Comparison of ENCODE assay signal across 8 cellular contexts in the genomic region with DNA sequence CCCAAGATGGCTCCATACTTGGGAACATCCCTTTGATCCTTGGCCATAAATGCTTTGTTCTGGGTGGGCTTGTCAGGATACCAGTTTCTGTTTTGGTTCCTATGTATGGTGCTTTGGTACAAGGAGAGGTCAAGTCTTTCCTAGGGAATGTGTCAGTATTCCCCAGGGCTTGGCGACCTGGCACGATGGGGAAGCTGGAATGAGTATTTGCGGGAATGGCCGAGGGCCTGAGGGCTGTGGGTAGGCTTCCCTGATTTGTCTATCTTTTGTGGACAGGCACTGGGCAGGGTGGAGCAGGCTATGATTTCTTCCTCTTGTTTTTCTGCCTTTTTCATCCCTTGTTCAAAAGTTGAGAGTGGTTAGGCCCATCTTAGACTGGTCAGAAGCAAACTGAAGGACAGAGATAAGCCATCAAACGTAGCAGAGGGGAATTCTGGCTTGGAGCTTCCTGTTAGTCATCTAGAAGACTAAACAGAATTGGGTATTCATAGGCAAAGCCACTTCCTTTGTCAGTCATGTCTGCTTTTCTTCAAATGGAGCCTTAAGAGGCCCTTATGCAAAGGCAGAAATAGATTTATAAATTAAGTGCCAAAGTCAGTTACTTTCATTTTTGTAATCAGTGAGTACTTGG. TPM values are rescaled to one million over a fixed set of nuclear protein-coding genes. Genes with fewer than 3 reads are reported as not detected.
DNase-seq lines count a peak whose midpoint lies in the region; ATAC-seq and TF ChIP-seq lines count a peak whose summit lies in the region.

No MANE protein-coding gene starts in this region.

- H3K27me3 ChIP-seq in effector memory CD4-positive, alpha-beta T cell (replicated peaks; ENCODE audit: control insufficient read depth, insufficient read depth, low read length, poor library complexity, severe bottlenecking): no peaks in the 10 kb centered on the region
- H3K27me3 ChIP-seq in gastrocnemius medialis (no peaks in the 10 kb centered on the region), A673 (replicated peaks; ENCODE audit: insufficient read depth, low read depth, low read length, poor library complexity) (no peaks in the 10 kb centered on the region)

- peaks cover 12% of the 10 kb centered on the region for H3K36me3 ChIP-seq in effector memory CD4-positive, alpha-beta T cell (ENCODE audit: control insufficient read depth, insufficient read depth, low read length)
- H3K36me3 ChIP-seq in gastrocnemius medialis: no peaks in the 10 kb centered on the region
- no peaks in the 10 kb centered on the region for H3K36me3 ChIP-seq in A673 (ENCODE audit: insufficient read depth, low read length, poor library complexity, severe bottlenecking)

- intact Hi-C loops in gastrocnemius medialis (cut with DNase I; ENCODE audit: low total_unique reads) (no loop called here), A673 (cut with micrococcal nuclease; ENCODE audit: unreplicated experiment) (no loop called here)

- no peaks in the 10 kb centered on the region for H3K9me3 ChIP-seq in effector memory CD4-positive, alpha-beta T cell (ENCODE audit: control insufficient read depth, low read length)
- H3K9me3 ChIP-seq in gastrocnemius medialis (no peaks in the 10 kb centered on the region), A673 (ENCODE audit: low read depth, low read length, poor library complexity, severe bottlenecking) (no peaks in the 10 kb centered on the region)

- peak; percentile 63 for DNase-seq in GM13976 (ENCODE audit: low spot score)
- DNase-seq in LHCN-M2 (ENCODE audit: low read depth): peak; percentile 43
- DNase-seq in effector memory CD4-positive, alpha-beta T cell: no peak
- no peak for DNase-seq in amygdala (lab: John Stamatoyannopoulos, UW)
- DNase-seq in gastrocnemius medialis: no peak
- no peak for DNase-seq in A673 (ENCODE audit: low spot score)
- DNase-seq in 8988T: no peak

- H3K4me3 ChIP-seq in effector memory CD4-positive, alpha-beta T cell (ENCODE audit: insufficient read depth, low read depth, low read length, poor library complexity, severe bottlenecking): no peak overlapping the region
- H3K4me3 ChIP-seq in gastrocnemius medialis: no peak overlapping the region
- no peak overlapping the region for H3K4me3 ChIP-seq in A673 (ENCODE audit: low read depth, low read length, poor library complexity, severe bottlenecking)

- ATAC-seq in GM21723 (IDR thresholded peaks at IDR 0.05; ENCODE audit: unreplicated experiment) (peak; percentile 46), gastrocnemius medialis (no peak)

- POLR2A ChIA-PET in A673 (lab: Charles Lee; ENCODE audit: low non-redundant PET): no interaction called here

- no peak for TF ChIP-seq POLR2A in gastrocnemius medialis (IDR thresholded peaks at IDR 0.05)

- H3K4me1 ChIP-seq in effector memory CD4-positive, alpha-beta T cell (ENCODE audit: control insufficient read depth, insufficient read depth, low read length, poor library complexity, severe bottlenecking): peaks cover 58% of the 10 kb centered on the region
- H3K4me1 ChIP-seq in gastrocnemius medialis: no peaks in the 10 kb centered on the region
- H3K4me1 ChIP-seq in A673 (ENCODE audit: insufficient read depth, low read length, poor library complexity, severe bottlenecking): no peaks in the 10 kb centered on the region

- TF ChIP-seq CTCF in GM13976 (IDR thresholded peaks at IDR 0.05; ENCODE audit: borderline replicate concordance, control extremely low read depth, extremely low read depth, insufficient read depth, missing control alignments) (no peak), gastrocnemius medialis (IDR thresholded peaks at IDR 0.05 in 4 of 5, conservative IDR thresholded peaks at IDR 0.05 in 1 of 5) (no peak), A673 (conservative IDR thresholded peaks at IDR 0.05; ENCODE audit: low read depth, low read length) (no peak)

- peak overlapping the region; percentile 61 for H3K27ac ChIP-seq in effector memory CD4-positive, alpha-beta T cell (ENCODE audit: insufficient read depth, low read length, poor library complexity, severe bottlenecking)
- no peak overlapping the region for H3K27ac ChIP-seq in gastrocnemius medialis
- H3K27ac ChIP-seq in A673 (ENCODE audit: low read depth, low read length, poor library complexity, severe bottlenecking): no peak overlapping the region

- CTCF ChIA-PET in A673 (lab: Charles Lee): interaction anchor here (0.6 kb wide), 1 partner anchor 330 kb away, joined by 3 read pairs; no protein-coding TSS in a partner anchor

- in situ Hi-C loops in GM13976 (cut with MboI; ENCODE audit: low sequenced_read_pairs, unreplicated experiment) (no loop called here), gastrocnemius medialis (cut with MboI; ENCODE audit: low sequenced_read_pairs in 4 of 4) (no loop called here)

- BruUV-seq in A673 (replicated peaks; lab: Mats Ljungman, UMichigan): no TSS peak

RNA-seq across cellular contexts. Expression of a gene that starts 13.7 kb away (rescaled TPM):
- 6.1 and 9.9 TPM in 2 replicates for total RNA-seq in LHCN-M2 (2014; rRNA removed)
- 9.4 TPM for polyA plus RNA-seq in LHCN-M2 (2012)
- 1 to 10 TPM in 3 of 4 donors, under 1 TPM in 1; 0.32 to 5.3 (median 2.7) TPM for total RNA-seq in gastrocnemius medialis
- 1.8 and 2.2 TPM in 2 replicates for total RNA-seq in A673 (2021)

Comparison
In these comparisons a context has a peak if more than half of its experiments do, and no peak if none do; other contexts are left out.
1. DNase-seq: peak in GM13976 (single experiment) and LHCN-M2 (single experiment); none in effector memory CD4-positive, alpha-beta T cell (0 of 3), amygdala (0 of 56), gastrocnemius medialis (0 of 2), A673 (single experiment) and 8988T (single experiment).